In genomic region chr6:33391278-33392167, GRCh38 we compare ENCODE assay signal across 1 cellular context.
A peak's percentile ranks its signal among the peaks of the same experiment; 100 is the strongest.
TF ChIP-seq lines count a peak whose summit lies in the region.

A gene with protein sequence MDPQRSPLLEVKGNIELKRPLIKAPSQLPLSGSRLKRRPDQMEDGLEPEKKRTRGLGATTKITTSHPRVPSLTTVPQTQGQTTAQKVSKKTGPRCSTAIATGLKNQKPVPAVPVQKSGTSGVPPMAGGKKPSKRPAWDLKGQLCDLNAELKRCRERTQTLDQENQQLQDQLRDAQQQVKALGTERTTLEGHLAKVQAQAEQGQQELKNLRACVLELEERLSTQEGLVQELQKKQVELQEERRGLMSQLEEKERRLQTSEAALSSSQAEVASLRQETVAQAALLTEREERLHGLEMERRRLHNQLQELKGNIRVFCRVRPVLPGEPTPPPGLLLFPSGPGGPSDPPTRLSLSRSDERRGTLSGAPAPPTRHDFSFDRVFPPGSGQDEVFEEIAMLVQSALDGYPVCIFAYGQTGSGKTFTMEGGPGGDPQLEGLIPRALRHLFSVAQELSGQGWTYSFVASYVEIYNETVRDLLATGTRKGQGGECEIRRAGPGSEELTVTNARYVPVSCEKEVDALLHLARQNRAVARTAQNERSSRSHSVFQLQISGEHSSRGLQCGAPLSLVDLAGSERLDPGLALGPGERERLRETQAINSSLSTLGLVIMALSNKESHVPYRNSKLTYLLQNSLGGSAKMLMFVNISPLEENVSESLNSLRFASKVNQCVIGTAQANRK (plus strand): TSS chr6:33391823. CDS start chr6:33391986, 163 bp downstream.

TF ChIP-seq in HepG2, 621 proteins besides CTCF, POLR2A, EP300 and RAD21 (continued from another document and continues in another):
- TF ChIP-seq, protein P1, sequence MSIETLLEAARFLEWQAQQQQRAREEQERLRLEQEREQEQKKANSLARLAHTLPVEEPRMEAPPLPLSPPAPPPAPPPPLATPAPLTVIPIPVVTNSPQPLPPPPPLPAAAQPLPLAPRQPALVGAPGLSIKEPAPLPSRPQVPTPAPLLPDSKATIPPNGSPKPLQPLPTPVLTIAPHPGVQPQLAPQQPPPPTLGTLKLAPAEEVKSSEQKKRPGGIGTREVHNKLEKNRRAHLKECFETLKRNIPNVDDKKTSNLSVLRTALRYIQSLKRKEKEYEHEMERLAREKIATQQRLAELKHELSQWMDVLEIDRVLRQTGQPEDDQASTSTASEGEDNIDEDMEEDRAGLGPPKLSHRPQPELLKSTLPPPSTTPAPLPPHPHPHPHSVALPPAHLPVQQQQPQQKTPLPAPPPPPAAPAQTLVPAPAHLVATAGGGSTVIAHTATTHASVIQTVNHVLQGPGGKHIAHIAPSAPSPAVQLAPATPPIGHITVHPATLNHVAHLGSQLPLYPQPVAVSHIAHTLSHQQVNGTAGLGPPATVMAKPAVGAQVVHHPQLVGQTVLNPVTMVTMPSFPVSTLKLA (IDR thresholded peaks at IDR 0.05) = peak; percentile 85
- 0 out of 2 replicates have a peak, but pooled peaks have one; percentile 45 for TF ChIP-seq ZBTB7B (CRISPR knock-in tag; IDR thresholded peaks at IDR 0.05)
- TF ChIP-seq RXRA (CRISPR knock-in tag; IDR thresholded peaks at IDR 0.05) = peak; percentile 81
- peak; percentile 99 for TF ChIP-seq PITX1 (CRISPR knock-in tag; IDR thresholded peaks at IDR 0.05)
- TF ChIP-seq ZNF318 (CRISPR knock-in tag; IDR thresholded peaks at IDR 0.05) = 0 out of 2 replicates have a peak, but pooled peaks have one; percentile 5
- peak; percentile 54; the same call in 1 of the 2 replicates for TF ChIP-seq ZNF138 (CRISPR knock-in tag; IDR thresholded peaks at IDR 0.05; ENCODE audit: low read depth)
- TF ChIP-seq ZBTB7A (CRISPR knock-in tag; IDR thresholded peaks at IDR 0.05) = no peak
- TF ChIP-seq, protein P2, sequence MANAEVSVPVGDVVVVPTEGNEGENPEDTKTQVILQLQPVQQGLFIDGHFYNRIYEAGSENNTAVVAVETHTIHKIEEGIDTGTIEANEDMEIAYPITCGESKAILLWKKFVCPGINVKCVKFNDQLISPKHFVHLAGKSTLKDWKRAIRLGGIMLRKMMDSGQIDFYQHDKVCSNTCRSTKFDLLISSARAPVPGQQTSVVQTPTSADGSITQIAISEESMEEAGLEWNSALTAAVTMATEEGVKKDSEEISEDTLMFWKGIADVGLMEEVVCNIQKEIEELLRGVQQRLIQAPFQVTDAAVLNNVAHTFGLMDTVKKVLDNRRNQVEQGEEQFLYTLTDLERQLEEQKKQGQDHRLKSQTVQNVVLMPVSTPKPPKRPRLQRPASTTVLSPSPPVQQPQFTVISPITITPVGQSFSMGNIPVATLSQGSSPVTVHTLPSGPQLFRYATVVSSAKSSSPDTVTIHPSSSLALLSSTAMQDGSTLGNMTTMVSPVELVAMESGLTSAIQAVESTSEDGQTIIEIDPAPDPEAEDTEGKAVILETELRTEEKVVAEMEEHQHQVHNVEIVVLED (CRISPR knock-in tag; IDR thresholded peaks at IDR 0.05; ENCODE audit: borderline replicate concordance) = peak; percentile 99
- peak; percentile 76 for TF ChIP-seq MXD3 (CRISPR knock-in tag; IDR thresholded peaks at IDR 0.05)
- peak; percentile 58 for TF ChIP-seq ATF7 (IDR thresholded peaks at IDR 0.05)
- peak; percentile 67 for TF ChIP-seq ATF7 (CRISPR knock-in tag; IDR thresholded peaks at IDR 0.05)
- TF ChIP-seq ZNF574 (CRISPR knock-in tag; IDR thresholded peaks at IDR 0.05) = peak; percentile 86
- TF ChIP-seq, protein P3, sequence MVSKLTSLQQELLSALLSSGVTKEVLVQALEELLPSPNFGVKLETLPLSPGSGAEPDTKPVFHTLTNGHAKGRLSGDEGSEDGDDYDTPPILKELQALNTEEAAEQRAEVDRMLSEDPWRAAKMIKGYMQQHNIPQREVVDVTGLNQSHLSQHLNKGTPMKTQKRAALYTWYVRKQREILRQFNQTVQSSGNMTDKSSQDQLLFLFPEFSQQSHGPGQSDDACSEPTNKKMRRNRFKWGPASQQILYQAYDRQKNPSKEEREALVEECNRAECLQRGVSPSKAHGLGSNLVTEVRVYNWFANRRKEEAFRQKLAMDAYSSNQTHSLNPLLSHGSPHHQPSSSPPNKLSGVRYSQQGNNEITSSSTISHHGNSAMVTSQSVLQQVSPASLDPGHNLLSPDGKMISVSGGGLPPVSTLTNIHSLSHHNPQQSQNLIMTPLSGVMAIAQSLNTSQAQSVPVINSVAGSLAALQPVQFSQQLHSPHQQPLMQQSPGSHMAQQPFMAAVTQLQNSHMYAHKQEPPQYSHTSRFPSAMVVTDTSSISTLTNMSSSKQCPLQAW (CRISPR knock-in tag; IDR thresholded peaks at IDR 0.05) = peak; percentile 55
- 0 out of 2 replicates have a peak, but pooled peaks have one; percentile 77 for TF ChIP-seq ISX (CRISPR knock-in tag; conservative IDR thresholded peaks at IDR 0.05)
- 0 out of 2 replicates have a peak, but pooled peaks have one; percentile 27 for TF ChIP-seq KDM6A (CRISPR knock-in tag; IDR thresholded peaks at IDR 0.05; ENCODE audit: low read depth)
- peak; percentile 69; the same call in 1 of the 2 replicates for TF ChIP-seq ZNF558 (CRISPR knock-in tag; IDR thresholded peaks at IDR 0.05; ENCODE audit: borderline replicate concordance)
- TF ChIP-seq SIX4 (CRISPR knock-in tag; IDR thresholded peaks at IDR 0.05) = peak; percentile 26; the same call in 1 of the 2 replicates
- peak; percentile 99 for TF ChIP-seq ZNF350 (CRISPR knock-in tag; IDR thresholded peaks at IDR 0.05; ENCODE audit: borderline replicate concordance, low read depth)
- TF ChIP-seq HMGXB4 (CRISPR knock-in tag; IDR thresholded peaks at IDR 0.05; ENCODE audit: borderline replicate concordance in 1 of 2, low read depth in 1 of 2) = peak; percentile 92 to 99
- TF ChIP-seq ZNF549 (CRISPR knock-in tag; IDR thresholded peaks at IDR 0.05) = no peak
- TF ChIP-seq ZNF225 (CRISPR knock-in tag; IDR thresholded peaks at IDR 0.05) = no peak; the same call in 1 of the 2 replicates
- no peak for TF ChIP-seq SETDB1 (CRISPR knock-in tag; IDR thresholded peaks at IDR 0.05; ENCODE audit: borderline replicate concordance)
- TF ChIP-seq ZNF572 (CRISPR knock-in tag; IDR thresholded peaks at IDR 0.05) = no peak; the same call in 1 of the 2 replicates
- TF ChIP-seq ZNF550 (CRISPR knock-in tag; IDR thresholded peaks at IDR 0.05; ENCODE audit: borderline replicate concordance) = peak; percentile 53; the same call in 1 of the 2 replicates
- TF ChIP-seq SPEN (CRISPR knock-in tag; IDR thresholded peaks at IDR 0.05; ENCODE audit: low read depth) = peak; percentile 91
- peak; percentile 83; the same call in 1 of the 2 replicates for TF ChIP-seq ZNF761 (CRISPR knock-in tag; conservative IDR thresholded peaks at IDR 0.05)
- TF ChIP-seq REPIN1 (CRISPR knock-in tag; IDR thresholded peaks at IDR 0.05; ENCODE audit: borderline replicate concordance, low read depth) = peak; percentile 100
- peak; percentile 91 for TF ChIP-seq ZNF672 (CRISPR knock-in tag; IDR thresholded peaks at IDR 0.05)
- TF ChIP-seq, protein P4, sequence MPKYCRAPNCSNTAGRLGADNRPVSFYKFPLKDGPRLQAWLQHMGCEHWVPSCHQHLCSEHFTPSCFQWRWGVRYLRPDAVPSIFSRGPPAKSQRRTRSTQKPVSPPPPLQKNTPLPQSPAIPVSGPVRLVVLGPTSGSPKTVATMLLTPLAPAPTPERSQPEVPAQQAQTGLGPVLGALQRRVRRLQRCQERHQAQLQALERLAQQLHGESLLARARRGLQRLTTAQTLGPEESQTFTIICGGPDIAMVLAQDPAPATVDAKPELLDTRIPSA (CRISPR knock-in tag; IDR thresholded peaks at IDR 0.05; ENCODE audit: borderline replicate concordance) = no peak
- TF ChIP-seq KLF9 (CRISPR knock-in tag; IDR thresholded peaks at IDR 0.05; ENCODE audit: low read depth) = peak; percentile 73; the same call in 1 of the 2 replicates
- peak; percentile 89; the same call in 1 of the 2 replicates for TF ChIP-seq ZNF841 (CRISPR knock-in tag; IDR thresholded peaks at IDR 0.05; ENCODE audit: borderline replicate concordance)
- TF ChIP-seq SYNCRIP (IDR thresholded peaks at IDR 0.05; ENCODE audit: insufficient read depth, low read depth, low read length) = no peak
- TF ChIP-seq SP4 (CRISPR knock-in tag; IDR thresholded peaks at IDR 0.05) = peak; percentile 98
- TF ChIP-seq DDIT3 (CRISPR knock-in tag; IDR thresholded peaks at IDR 0.05) = 0 out of 2 replicates have a peak, but pooled peaks have one; percentile 2
- peak; percentile 93 for TF ChIP-seq NFYC (CRISPR knock-in tag; IDR thresholded peaks at IDR 0.05)
- no peak; the same call in 1 of the 2 replicates for TF ChIP-seq CHD2 (IDR thresholded peaks at IDR 0.05; ENCODE audit: low read depth, low read length)
- no peak for TF ChIP-seq ZFAT (CRISPR knock-in tag; conservative IDR thresholded peaks at IDR 0.05)
